In genomic region chr11:101864098-101864497, GRCh38 we compare ENCODE assay signal across 17 cellular contexts. TPM values are rescaled to one million over a fixed set of nuclear protein-coding genes. Genes with fewer than 3 reads are reported as not detected.
DNase-seq lines count a peak whose midpoint lies in the region; ATAC-seq, FAIRE-seq and TF ChIP-seq lines count a peak whose summit lies in the region.
"Had no signal": no experiment of that assay in that cellular context is flagged by ENCODE, and none has a peak within 500 bp of the region (broad histone marks: within the 10 kb centered on the region; RNA-seq: fewer than 3 reads in every experiment).

No MANE protein-coding gene starts in this region.

- no peak overlapping the region for H4K12ac ChIP-seq in trophoblast cell (ENCODE audit: low read depth, low read length)

- no peak overlapping the region for H3K9ac ChIP-seq in GM23248
- H3K9ac ChIP-seq in astrocyte (ENCODE audit: low read length): no peak overlapping the region
- H3K9ac ChIP-seq in mesenchymal stem cell (ENCODE audit: low read length): no peak overlapping the region
- H3K9ac ChIP-seq in trophoblast cell (ENCODE audit: low read length): no peak overlapping the region

- no peak for ATAC-seq in activated CD4-positive, CD25-positive, alpha-beta regulatory T cell treated with anti-CD3 and anti-CD28 coated beads, Interleukin-2, amount 50 U/mL, for 24 hours
- ATAC-seq in upper lobe of right lung: no peak

- H3K36me3 ChIP-seq in GM23248 (ENCODE audit: low read depth) (no peaks in the 10 kb centered on the region), astrocyte (ENCODE audit: insufficient read depth, low read length) (no peaks in the 10 kb centered on the region), mesenchymal stem cell (ENCODE audit: control insufficient read depth in 1 of 2, insufficient read depth in 2 of 2, low read depth in 1 of 2, low read length in 2 of 2) (no peaks in the 10 kb centered on the region), trophoblast cell (ENCODE audit: control insufficient read depth in 1 of 2, insufficient read depth in 2 of 2, low read length in 2 of 2) (no peaks in the 10 kb centered on the region), upper lobe of right lung (no peaks in the 10 kb centered on the region)
- H3K36me3 ChIP-seq: BE2C had no signal

- H3K4me2 ChIP-seq in GM23248 (ENCODE audit: unreplicated experiment): peak overlapping the region; percentile 51
- no peak overlapping the region for H3K4me2 ChIP-seq in astrocyte (ENCODE audit: low read length)
- no peak overlapping the region for H3K4me2 ChIP-seq in mesenchymal stem cell (ENCODE audit: low read length, poor library complexity, severe bottlenecking)
- no peak overlapping the region for H3K4me2 ChIP-seq in trophoblast cell (ENCODE audit: low read length)

- H3K79me2 ChIP-seq in GM23248 (ENCODE audit: insufficient read depth) (no peaks in the 10 kb centered on the region), astrocyte (ENCODE audit: insufficient read depth, low read length) (no peaks in the 10 kb centered on the region), trophoblast cell (ENCODE audit: control insufficient read depth, insufficient read depth, low read length, poor library complexity) (no peaks in the 10 kb centered on the region)

- peaks cover 34% of the 10 kb centered on the region for H3K4me1 Mint-ChIP-seq in astrocyte (ENCODE audit: low read depth, unreplicated experiment)

- H3K4me3 Mint-ChIP-seq in astrocyte (ENCODE audit: unreplicated experiment): no peak overlapping the region
- H3K4me3 Mint-ChIP-seq: CD4-positive, alpha-beta memory T cell had no signal

- no peaks in the 10 kb centered on the region for H3K9me2 ChIP-seq in GM23248 (ENCODE audit: insufficient read depth)

- H3K27ac Mint-ChIP-seq in astrocyte (ENCODE audit: unreplicated experiment): peak overlapping the region; percentile 63
- H3K27ac Mint-ChIP-seq: CD4-positive, alpha-beta memory T cell had no signal

- FAIRE-seq in astrocyte (lab: Jason Lieb, UNC): no peak
- FAIRE-seq: GM12892, GM19239 had no signal

- H3K4me3 ChIP-seq in GM23248 (no peak overlapping the region), astrocyte (ENCODE audit: insufficient read depth, low read depth, low read length) (no peak overlapping the region), mesenchymal stem cell (ENCODE audit: insufficient read depth in 1 of 2, low read depth in 1 of 2, low read length in 2 of 2) (no peak overlapping the region), trophoblast cell (ENCODE audit: low read depth, low read length) (no peak overlapping the region), upper lobe of right lung (no peak overlapping the region)

- H4K91ac ChIP-seq in mesenchymal stem cell (ENCODE audit: low read length) (no peak overlapping the region), trophoblast cell (ENCODE audit: low read depth, low read length) (no peak overlapping the region)

- in situ Hi-C loops in GM23248 (cut with MboI): no loop called here

- DNase-seq in GM23248: no peak
- no peak for DNase-seq in astrocyte (ENCODE audit: low read depth)
- DNase-seq in mesenchymal stem cell: no peak
- DNase-seq in trophoblast cell: no peak
- DNase-seq in NCI-H526 treated with DMSO at 0.1 percent for 48 hours (lab: John Stamatoyannopoulos, UW): no peak
- DNase-seq in GF-D8 (lab: John Stamatoyannopoulos, UW): no peak
- no peak for DNase-seq in upper lobe of right lung
- DNase-seq: BE2C; CD4-positive, alpha-beta memory T cell; DMS79 had no signal

- H3K79me1 ChIP-seq in mesenchymal stem cell (replicated peaks; ENCODE audit: low read length, poor library complexity, severe bottlenecking) (no peaks in the 10 kb centered on the region), trophoblast cell (ENCODE audit: low read length) (no peaks in the 10 kb centered on the region)

- H3K23ac ChIP-seq in mesenchymal stem cell (ENCODE audit: low read length in 2 of 2): no peak overlapping the region
- H3K23ac ChIP-seq in trophoblast cell (ENCODE audit: low read length): no peak overlapping the region

- no peak for TF ChIP-seq CTCF in astrocyte (IDR thresholded peaks at IDR 0.05; ENCODE audit: insufficient read depth, low read depth, low read length)
- no peak for TF ChIP-seq CTCF in upper lobe of right lung (IDR thresholded peaks at IDR 0.05)

- H3F3A ChIP-seq in GM23248 (ENCODE audit: insufficient read depth): peaks cover 63% of the 10 kb centered on the region

- H3K27ac ChIP-seq in GM23248: peak overlapping the region; percentile 78
- H3K27ac ChIP-seq in astrocyte (ENCODE audit: low read depth, low read length): peak overlapping the region; percentile 87
- peak overlapping the region; percentile 57 for H3K27ac ChIP-seq in mesenchymal stem cell (ENCODE audit: low read length, poor library complexity, severe bottlenecking)
- peak overlapping the region; percentile 30 for H3K27ac ChIP-seq in trophoblast cell (ENCODE audit: low read depth, low read length)
- no peak overlapping the region for H3K27ac ChIP-seq in upper lobe of right lung
- H3K27ac ChIP-seq: C4-2B had no signal

- H3K27me3 ChIP-seq in GM23248 (replicated peaks; ENCODE audit: insufficient read depth) (no peaks in the 10 kb centered on the region), astrocyte (ENCODE audit: insufficient read depth, low read length) (no peaks in the 10 kb centered on the region), mesenchymal stem cell (ENCODE audit: control insufficient read depth in 1 of 2, insufficient read depth in 1 of 2, low read length in 2 of 2) (no peaks in the 10 kb centered on the region), trophoblast cell (ENCODE audit: insufficient read depth, low read length) (no peaks in the 10 kb centered on the region), upper lobe of right lung (no peaks in the 10 kb centered on the region)
- H3K27me3 ChIP-seq: BE2C had no signal

- H2BK12ac ChIP-seq in mesenchymal stem cell (ENCODE audit: low read length in 2 of 2) (no peak overlapping the region), trophoblast cell (ENCODE audit: low read length) (no peak overlapping the region)

- H3K9me3 ChIP-seq in GM23248 (ENCODE audit: low read depth) (no peaks in the 10 kb centered on the region), astrocyte (ENCODE audit: insufficient read depth, low read depth, low read length) (peaks cover 3% of the 10 kb centered on the region), mesenchymal stem cell (ENCODE audit: control insufficient read depth, low read length) (peaks cover 7% of the 10 kb centered on the region), trophoblast cell (ENCODE audit: insufficient read depth, low read depth, low read length) (no peaks in the 10 kb centered on the region), upper lobe of right lung (no peaks in the 10 kb centered on the region)
- H3K9me3 ChIP-seq: BE2C had no signal

- peaks cover 2% of the 10 kb centered on the region for H3K27me3 Mint-ChIP-seq in astrocyte (ENCODE audit: low read depth, unreplicated experiment)

- H3K4me1 ChIP-seq in GM23248 (ENCODE audit: insufficient read depth): peaks cover 61% of the 10 kb centered on the region
- peaks cover 46% of the 10 kb centered on the region for H3K4me1 ChIP-seq in astrocyte (ENCODE audit: insufficient read depth, low read length)
- no peaks in the 10 kb centered on the region for H3K4me1 ChIP-seq in mesenchymal stem cell (ENCODE audit: control insufficient read depth, insufficient read depth, low read depth, low read length)
- H3K4me1 ChIP-seq in trophoblast cell (ENCODE audit: control insufficient read depth in 1 of 2, insufficient read depth in 2 of 2, low read length in 2 of 2): no peaks in the 10 kb centered on the region
- no peaks in the 10 kb centered on the region for H3K4me1 ChIP-seq in upper lobe of right lung
- H3K4me1 ChIP-seq: BE2C had no signal

- peaks cover 6% of the 10 kb centered on the region for H3K9me3 Mint-ChIP-seq in astrocyte (ENCODE audit: unreplicated experiment)

- H2AFZ ChIP-seq in GM23248 (no peak overlapping the region), astrocyte (ENCODE audit: low read depth, low read length) (no peak overlapping the region), mesenchymal stem cell (ENCODE audit: low read depth, low read length) (no peak overlapping the region), trophoblast cell (ENCODE audit: insufficient read depth, low read length, poor library complexity) (no peak overlapping the region)

- peak overlapping the region; percentile 74 for H2AK5ac ChIP-seq in mesenchymal stem cell (ENCODE audit: low read length, severe bottlenecking)
- H2AK5ac ChIP-seq in trophoblast cell (ENCODE audit: low read length): no peak overlapping the region

- H4K8ac ChIP-seq in mesenchymal stem cell (ENCODE audit: low read length) (no peak overlapping the region), trophoblast cell (ENCODE audit: low read depth, low read length) (no peak overlapping the region)

- peaks cover 1% of the 10 kb centered on the region for H3K36me3 Mint-ChIP-seq in astrocyte (ENCODE audit: low read depth, unreplicated experiment)
- H3K36me3 Mint-ChIP-seq: CD4-positive, alpha-beta memory T cell had no signal

- H3K14ac ChIP-seq in mesenchymal stem cell (ENCODE audit: low read length in 2 of 2): no peak overlapping the region
- no peak overlapping the region for H3K14ac ChIP-seq in trophoblast cell (ENCODE audit: low read length)

- H2BK15ac ChIP-seq in mesenchymal stem cell (ENCODE audit: low read depth, poor library complexity, severe bottlenecking): no peak overlapping the region

- H3K4ac ChIP-seq in mesenchymal stem cell (ENCODE audit: low read depth in 1 of 2, low read length in 2 of 2): no peak overlapping the region
- no peak overlapping the region for H3K4ac ChIP-seq in trophoblast cell (ENCODE audit: low read depth, low read length)

- intact Hi-C loops in upper lobe of right lung (cut with DNase I): no loop called here

- H3K18ac ChIP-seq in mesenchymal stem cell (ENCODE audit: low read depth in 1 of 2, low read length in 2 of 2) (no peak overlapping the region), trophoblast cell (ENCODE audit: low read length) (no peak overlapping the region)

- H2BK5ac ChIP-seq in mesenchymal stem cell (ENCODE audit: low read depth, low read length, poor library complexity, severe bottlenecking) (no peak overlapping the region), trophoblast cell (ENCODE audit: low read depth, low read length, poor library complexity) (no peak overlapping the region)

- no peak overlapping the region for H2BK120ac ChIP-seq in mesenchymal stem cell (ENCODE audit: low read depth, low read length)
- no peak overlapping the region for H2BK120ac ChIP-seq in trophoblast cell (ENCODE audit: insufficient read depth, low read length, poor library complexity)

- H4K20me1 ChIP-seq in GM23248 (ENCODE audit: insufficient read depth) (no peaks in the 10 kb centered on the region), astrocyte (ENCODE audit: insufficient read depth, low read length) (no peaks in the 10 kb centered on the region)

RNA-seq across cellular contexts. Expression of gene CEP126, which starts 50.7 kb away (rescaled TPM):
- 2.0 and 3.5 TPM in 2 replicates for total RNA-seq in GM23248 (2014; rRNA removed; shearing (Covaris generic))
- 2.7 and 2.9 TPM in 2 replicates for polyA plus RNA-seq in GM23248 (2016; fragmentation: Nextera tagmentation; extraction: Ambion mirVana)
- total RNA-seq in astrocyte (2.1 TPM in 2 replicates), upper lobe of right lung (4.3 TPM)
- polyA plus RNA-seq in mesenchymal stem cell (2013, experiment 1 of 2): 2.7 TPM
- polyA plus RNA-seq in mesenchymal stem cell (2013, experiment 2 of 2): 2.7 TPM
- polyA plus RNA-seq in trophoblast cell (2013): 0.71 and 0.74 TPM in 2 replicates

RNA-seq across cellular contexts. Expression of gene ANGPTL5, which starts 52.2 kb away (rescaled TPM):
- total RNA-seq in GM23248 (2014; rRNA removed; shearing (Covaris generic)): not detected in 2 replicates
- 0.15 TPM in 1 of 2 replicates, not detected in the other for polyA plus RNA-seq in GM23248 (2016; fragmentation: Nextera tagmentation; extraction: Ambion mirVana)
- total RNA-seq in astrocyte (not detected in 2 replicates), upper lobe of right lung (0.23 TPM)
- polyA plus RNA-seq in mesenchymal stem cell (2013, experiment 1 of 2): not detected
- 0.03 TPM for polyA plus RNA-seq in mesenchymal stem cell (2013, experiment 2 of 2)
- 0.08 TPM in 2 replicates for polyA plus RNA-seq in trophoblast cell (2013)
- total RNA-seq: A172; CD4-positive, alpha-beta memory T cell; G401; H4 had no signal
- polyA plus RNA-seq: CD4-positive, alpha-beta memory T cell had no signal
